Comparison of ENCODE assay signal across 26 cellular contexts in the genomic region with DNA sequence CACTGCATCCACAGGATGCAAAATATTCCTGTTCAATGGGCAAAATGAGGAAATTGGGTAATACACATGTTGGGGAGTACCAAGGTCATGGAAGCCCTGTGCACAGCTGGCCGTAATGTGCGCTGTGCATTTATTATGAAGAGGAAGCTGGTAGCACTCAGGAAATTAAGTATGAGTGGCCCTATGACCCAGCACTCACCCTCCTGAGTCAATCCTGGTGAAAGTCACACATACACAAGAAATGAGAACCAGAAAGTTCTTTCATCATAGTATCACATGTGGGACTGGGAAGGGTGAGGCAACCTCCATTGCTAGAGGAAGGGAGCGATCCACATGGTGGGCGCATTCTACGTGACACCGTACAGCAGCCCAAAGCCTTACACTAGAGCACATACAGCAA. TPM values are rescaled to one million over a fixed set of nuclear protein-coding genes. Genes with fewer than 3 reads are reported as not detected.
A peak's percentile ranks its signal among the peaks of the same experiment; 100 is the strongest.
DNase-seq lines count a peak whose midpoint lies in the region; ATAC-seq, FAIRE-seq and TF ChIP-seq lines count a peak whose summit lies in the region.
"Had no signal": no experiment of that assay in that cellular context is flagged by ENCODE, and none has a peak within 500 bp of the region (broad histone marks: within the 10 kb centered on the region; RNA-seq: fewer than 3 reads in every experiment).

No MANE protein-coding gene starts in this region.

- no peak overlapping the region; the same call in 1 of the 2 replicates for H2AFZ ChIP-seq in GM23338

- H3K9me3 Mint-ChIP-seq in GM23338: no peaks in the 10 kb centered on the region; the same call in 2 of the 3 replicates
- H3K9me3 Mint-ChIP-seq: activated CD4-positive, alpha-beta T cell treated with anti-CD3 and anti-CD28 coated beads, Interleukin-2, amount 10 ng/mL, durations not matched to agents 24 days and 14 days; natural killer cell treated with Interleukin-12 subunit alpha and Interleukin-12 subunit beta and Interleukin-15 and Interleukin-18, amount 100 ng/mL, for 72 hours had no signal

- no peak overlapping the region for H3K4me3 Mint-ChIP-seq in GM23338
- H3K4me3 Mint-ChIP-seq: activated CD4-positive, alpha-beta T cell treated with anti-CD3 and anti-CD28 coated beads, Interleukin-2, amount 10 ng/mL, durations not matched to agents 24 days and 14 days; natural killer cell treated with Interleukin-12 subunit alpha and Interleukin-12 subunit beta and Interleukin-15 and Interleukin-18, amount 100 ng/mL, for 72 hours had no signal

- no peak for TF ChIP-seq EP300 in gastroesophageal sphincter (IDR thresholded peaks at IDR 0.05)

- H3K9me2 ChIP-seq in GM23338 (ENCODE audit: insufficient read depth): no peaks in the 10 kb centered on the region

- ATAC-seq in gastroesophageal sphincter (peak; percentile 76), GM23338 (no peak), GM18870 (IDR thresholded peaks at IDR 0.05; ENCODE audit: unreplicated experiment) (no peak)
- ATAC-seq: natural killer cell treated with Interleukin-12 subunit alpha and Interleukin-12 subunit beta and Interleukin-15 and Interleukin-18, amount 100 ng/mL, for 72 hours had no signal

- H3K9me3 ChIP-seq in gastroesophageal sphincter: no peaks in the 10 kb centered on the region
- H3K9me3 ChIP-seq: breast epithelium, pancreas, tibial artery had no signal

- no peak overlapping the region for H3K27ac Mint-ChIP-seq in GM23338
- H3K27ac Mint-ChIP-seq: activated CD4-positive, alpha-beta T cell treated with anti-CD3 and anti-CD28 coated beads, Interleukin-2, amount 10 ng/mL, durations not matched to agents 24 days and 14 days; natural killer cell treated with Interleukin-12 subunit alpha and Interleukin-12 subunit beta and Interleukin-15 and Interleukin-18, amount 100 ng/mL, for 72 hours had no signal

- H3K36me3 ChIP-seq in gastroesophageal sphincter (no peaks in the 10 kb centered on the region), GM23338 (ENCODE audit: insufficient read depth) (no peaks in the 10 kb centered on the region)
- H3K36me3 ChIP-seq: breast epithelium, pancreas, tibial artery had no signal

- H3F3A ChIP-seq in GM23338 (replicated peaks; ENCODE audit: low read depth): no peaks in the 10 kb centered on the region

- DNase-seq in GF-D8 (lab: John Stamatoyannopoulos, UW): peak; percentile 4
- peak; percentile 40 to 57 for DNase-seq in NOMO-1 (lab: John Stamatoyannopoulos, UW; ENCODE audit: unreplicated experiment in 2 of 2)
- peak; percentile 38 for DNase-seq in pons (ENCODE audit: low spot score)
- DNase-seq in LoVo (ENCODE audit: low spot score): no peak
- DNase-seq in HTR-8/SVneo (ENCODE audit: insufficient read length, low spot score): no peak
- no peak for DNase-seq in GM23338 (ENCODE audit: low spot score)
- DNase-seq: activated CD4-positive, alpha-beta T cell treated with anti-CD3 and anti-CD28 coated beads, Interleukin-2, amount 10 ng/mL, durations not matched to agents 24 days and 14 days; activated CD8-positive, alpha-beta memory T cell treated with anti-CD3 and anti-CD28 coated beads, Interleukin-2, amount 50 U/mL, for 4 hours; dermis blood vessel endothelial cell; foreskin fibroblast; NCI-H1105 treated with DMSO at 0.1 percent for 48 hours; NCI-H524 treated with DMSO at 0.1 percent for 48 hours; pancreas; stimulated activated CD4-positive, alpha-beta T cell treated with anti-CD3 and anti-CD28 coated beads, Interleukin-1b, Interleukin-23, amount 100 ng/mL, for 48 hours; stimulated activated naive CD4-positive, alpha-beta T cell; T-helper 1 cell had no signal

- no peaks in the 10 kb centered on the region for H3K79me2 ChIP-seq in GM23338 (replicated peaks; ENCODE audit: insufficient read depth)

- no peaks in the 10 kb centered on the region for H3K4me1 ChIP-seq in gastroesophageal sphincter
- no peaks in the 10 kb centered on the region for H3K4me1 ChIP-seq in GM23338 (ENCODE audit: insufficient read depth)
- H3K4me1 ChIP-seq: tibial artery had no signal

- H3K4me3 ChIP-seq in gastroesophageal sphincter: no peak overlapping the region
- no peak overlapping the region for H3K4me3 ChIP-seq in GM23338
- H3K4me3 ChIP-seq: breast epithelium, pancreas, tibial artery had no signal

- no peaks in the 10 kb centered on the region for H3K36me3 Mint-ChIP-seq in GM23338 (ENCODE audit: low read depth)
- H3K36me3 Mint-ChIP-seq: natural killer cell treated with Interleukin-12 subunit alpha and Interleukin-12 subunit beta and Interleukin-15 and Interleukin-18, amount 100 ng/mL, for 72 hours had no signal

- no peak overlapping the region for H3K4me2 ChIP-seq in GM23338

- H3K27ac ChIP-seq in gastroesophageal sphincter (no peak overlapping the region), GM23338 (ENCODE audit: low read depth) (no peak overlapping the region)
- H3K27ac ChIP-seq: breast epithelium, pancreas, tibial artery had no signal

- no peak for TF ChIP-seq POLR2A in gastroesophageal sphincter (IDR thresholded peaks at IDR 0.05)

- WGBS in gastroesophageal sphincter (ENCODE audit: low coverage in 1 of 2), 2 donors: 71 to 82% methylated on average over 2 to 6 of the region's 6 CpGs

- H3K4me1 Mint-ChIP-seq in GM23338: no peaks in the 10 kb centered on the region; the same call in 2 of the 3 replicates
- H3K4me1 Mint-ChIP-seq: activated CD4-positive, alpha-beta T cell treated with anti-CD3 and anti-CD28 coated beads, Interleukin-2, amount 10 ng/mL, durations not matched to agents 24 days and 14 days had no signal

- no peak for TF ChIP-seq CTCF in gastroesophageal sphincter (IDR thresholded peaks at IDR 0.05)
- TF ChIP-seq CTCF in GM23338 (conservative IDR thresholded peaks at IDR 0.05; ENCODE audit: low read depth in 2 of 2): no peak

- no peak for FAIRE-seq in HTR-8/SVneo (lab: Jason Lieb, UNC)
- FAIRE-seq: endothelial cell of umbilical vein, H54, keratinocyte, pancreas had no signal

- no peaks in the 10 kb centered on the region for H4K20me1 ChIP-seq in GM23338 (replicated peaks; ENCODE audit: insufficient read depth)

- peaks cover 2% of the 10 kb centered on the region for H3K27me3 Mint-ChIP-seq in GM23338 (ENCODE audit: insufficient read depth, low read depth, poor library complexity)

- H3K27me3 ChIP-seq in gastroesophageal sphincter: peaks cover 32% of the 10 kb centered on the region
- H3K27me3 ChIP-seq in GM23338 (ENCODE audit: insufficient read depth): no peaks in the 10 kb centered on the region
- H3K27me3 ChIP-seq: breast epithelium, pancreas had no signal

TF ChIP-seq in GM23338, 12 proteins besides CTCF, POLR2A, EP300 and RAD21 (continues in another document):
- no peak for TF ChIP-seq CREB1 (CRISPR knock-in tag; IDR thresholded peaks at IDR 0.05; ENCODE audit: low read depth)
- no peak for TF ChIP-seq ZNF114 (CRISPR knock-in tag; IDR thresholded peaks at IDR 0.05)
- no peak for TF ChIP-seq STAT1 (IDR thresholded peaks at IDR 0.05; ENCODE audit: unreplicated experiment)
- no peak for TF ChIP-seq JUNB (IDR thresholded peaks at IDR 0.05; ENCODE audit: unreplicated experiment)
- no peak for TF ChIP-seq POLR2AphosphoS5 (IDR thresholded peaks at IDR 0.05; ENCODE audit: low read depth)
- TF ChIP-seq, protein P1, sequence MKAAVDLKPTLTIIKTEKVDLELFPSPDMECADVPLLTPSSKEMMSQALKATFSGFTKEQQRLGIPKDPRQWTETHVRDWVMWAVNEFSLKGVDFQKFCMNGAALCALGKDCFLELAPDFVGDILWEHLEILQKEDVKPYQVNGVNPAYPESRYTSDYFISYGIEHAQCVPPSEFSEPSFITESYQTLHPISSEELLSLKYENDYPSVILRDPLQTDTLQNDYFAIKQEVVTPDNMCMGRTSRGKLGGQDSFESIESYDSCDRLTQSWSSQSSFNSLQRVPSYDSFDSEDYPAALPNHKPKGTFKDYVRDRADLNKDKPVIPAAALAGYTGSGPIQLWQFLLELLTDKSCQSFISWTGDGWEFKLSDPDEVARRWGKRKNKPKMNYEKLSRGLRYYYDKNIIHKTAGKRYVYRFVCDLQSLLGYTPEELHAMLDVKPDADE (IDR thresholded peaks at IDR 0.05): no peak
- TF ChIP-seq ZNF331 (CRISPR knock-in tag; IDR thresholded peaks at IDR 0.05; ENCODE audit: low read depth): no peak
- TF ChIP-seq EZH2 (IDR thresholded peaks at IDR 0.05; ENCODE audit: low read depth, unreplicated experiment): no peak
- no peak for TF ChIP-seq EZH2phosphoT487 (IDR thresholded peaks at IDR 0.05; ENCODE audit: unreplicated experiment)
- TF ChIP-seq NANOG (IDR thresholded peaks at IDR 0.05; ENCODE audit: borderline replicate concordance): no peak
- TF ChIP-seq, protein P2, sequence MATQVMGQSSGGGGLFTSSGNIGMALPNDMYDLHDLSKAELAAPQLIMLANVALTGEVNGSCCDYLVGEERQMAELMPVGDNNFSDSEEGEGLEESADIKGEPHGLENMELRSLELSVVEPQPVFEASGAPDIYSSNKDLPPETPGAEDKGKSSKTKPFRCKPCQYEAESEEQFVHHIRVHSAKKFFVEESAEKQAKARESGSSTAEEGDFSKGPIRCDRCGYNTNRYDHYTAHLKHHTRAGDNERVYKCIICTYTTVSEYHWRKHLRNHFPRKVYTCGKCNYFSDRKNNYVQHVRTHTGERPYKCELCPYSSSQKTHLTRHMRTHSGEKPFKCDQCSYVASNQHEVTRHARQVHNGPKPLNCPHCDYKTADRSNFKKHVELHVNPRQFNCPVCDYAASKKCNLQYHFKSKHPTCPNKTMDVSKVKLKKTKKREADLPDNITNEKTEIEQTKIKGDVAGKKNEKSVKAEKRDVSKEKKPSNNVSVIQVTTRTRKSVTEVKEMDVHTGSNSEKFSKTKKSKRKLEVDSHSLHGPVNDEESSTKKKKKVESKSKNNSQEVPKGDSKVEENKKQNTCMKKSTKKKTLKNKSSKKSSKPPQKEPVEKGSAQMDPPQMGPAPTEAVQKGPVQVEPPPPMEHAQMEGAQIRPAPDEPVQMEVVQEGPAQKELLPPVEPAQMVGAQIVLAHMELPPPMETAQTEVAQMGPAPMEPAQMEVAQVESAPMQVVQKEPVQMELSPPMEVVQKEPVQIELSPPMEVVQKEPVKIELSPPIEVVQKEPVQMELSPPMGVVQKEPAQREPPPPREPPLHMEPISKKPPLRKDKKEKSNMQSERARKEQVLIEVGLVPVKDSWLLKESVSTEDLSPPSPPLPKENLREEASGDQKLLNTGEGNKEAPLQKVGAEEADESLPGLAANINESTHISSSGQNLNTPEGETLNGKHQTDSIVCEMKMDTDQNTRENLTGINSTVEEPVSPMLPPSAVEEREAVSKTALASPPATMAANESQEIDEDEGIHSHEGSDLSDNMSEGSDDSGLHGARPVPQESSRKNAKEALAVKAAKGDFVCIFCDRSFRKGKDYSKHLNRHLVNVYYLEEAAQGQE (IDR thresholded peaks at IDR 0.05; ENCODE audit: unreplicated experiment): no peak

RNA-seq across cellular contexts. Expression of a gene that starts 11.4 kb away (rescaled TPM):
- not detected for total RNA-seq in gastroesophageal sphincter
- total RNA-seq in GM23338 (2014; rRNA removed; shearing (Covaris generic)): not detected in 2 replicates
- 0.21 and 0.39 TPM in 2 replicates for polyA plus RNA-seq in GM23338 (2016; fragmentation: Nextera tagmentation; extraction: Ambion mirVana)
- total RNA-seq: activated CD4-positive, alpha-beta T cell treated with anti-CD3 and anti-CD28 coated beads, Interleukin-2, amount 10 ng/mL, durations not matched to agents 24 days and 14 days; breast epithelium; dermis blood vessel endothelial cell; endothelial cell of umbilical vein; HT-29; mesenteric fat pad; natural killer cell treated with Interleukin-12 subunit alpha and Interleukin-12 subunit beta and Interleukin-15 and Interleukin-18, amount 100 ng/mL, for 72 hours; pancreas had no signal
- polyA plus RNA-seq: endothelial cell of umbilical vein, keratinocyte, pancreas had no signal

Comparison
In these comparisons a context has a peak if more than half of its experiments do, and no peak if none do; other contexts are left out.
1. DNase-seq: peak in GF-D8 (single experiment), NOMO-1 (2 of 2) and pons (single experiment); none in LoVo (single experiment), HTR-8/SVneo (single experiment) and GM23338 (single experiment).